In genomic region chrX:103531002-103531401, GRCh38 we compare ENCODE assay signal across 22 cellular contexts. TPM values are rescaled to one million over a fixed set of nuclear protein-coding genes. Genes with fewer than 3 reads are reported as not detected.
DNase-seq lines count a peak whose midpoint lies in the region; TF ChIP-seq lines count a peak whose summit lies in the region.
"Had no signal": no experiment of that assay in that cellular context is flagged by ENCODE, and none has a peak within 500 bp of the region (broad histone marks: within the 10 kb centered on the region; RNA-seq: fewer than 3 reads in every experiment).

No MANE protein-coding gene starts in this region.

- H3K4me2 ChIP-seq in skeletal muscle satellite cell (ENCODE audit: low read length): peak overlapping the region; percentile 44

- H3K36me3 Mint-ChIP-seq in activated T-cell treated with anti-CD3 and anti-CD28 coated beads, Interleukin-2, amount 50 U/mL, for 24 hours (ENCODE audit: low read depth): no peaks in the 10 kb centered on the region
- H3K36me3 Mint-ChIP-seq: activated CD8-positive, alpha-beta memory T cell treated with anti-CD3 and anti-CD28 coated beads, Interleukin-2, amount 10 ng/mL, durations not matched to agents 7 days and 5 days; brain; CD4-positive, CD25-positive, alpha-beta regulatory T cell had no signal

- no peaks in the 10 kb centered on the region for H3K9me3 ChIP-seq in skeletal muscle satellite cell (replicated peaks; ENCODE audit: low read length)
- H3K9me3 ChIP-seq: right lobe of liver had no signal

- POLR2A ChIA-PET in HEK293T (lab: Yijun Ruan, JAX): no interaction called here

- peaks cover 5% of the 10 kb centered on the region for H3K27me3 ChIP-seq in skeletal muscle satellite cell (ENCODE audit: control insufficient read depth, insufficient read depth, low read length)
- H3K27me3 ChIP-seq: right lobe of liver had no signal

- CTCF ChIA-PET in HEK293T (lab: Yijun Ruan, JAX): no interaction called here

- H3K27me3 Mint-ChIP-seq in activated T-cell treated with anti-CD3 and anti-CD28 coated beads, Interleukin-2, amount 50 U/mL, for 24 hours: peaks cover 52% of the 10 kb centered on the region
- H3K27me3 Mint-ChIP-seq: activated CD8-positive, alpha-beta memory T cell treated with anti-CD3 and anti-CD28 coated beads, Interleukin-2, amount 10 ng/mL, durations not matched to agents 7 days and 5 days had no signal

- H3K4me1 Mint-ChIP-seq in activated T-cell treated with anti-CD3 and anti-CD28 coated beads, Interleukin-2, amount 50 U/mL, for 24 hours (ENCODE audit: low read depth): peaks cover 3% of the 10 kb centered on the region

- H3K9ac ChIP-seq in skeletal muscle satellite cell (ENCODE audit: low read depth, low read length): peak overlapping the region; percentile 67

- no peak overlapping the region for H3K4me3 Mint-ChIP-seq in activated T-cell treated with anti-CD3 and anti-CD28 coated beads, Interleukin-2, amount 50 U/mL, for 24 hours
- H3K4me3 Mint-ChIP-seq: activated CD8-positive, alpha-beta memory T cell treated with anti-CD3 and anti-CD28 coated beads, Interleukin-2, amount 10 ng/mL, durations not matched to agents 7 days and 5 days; brain; CD4-positive, CD25-positive, alpha-beta regulatory T cell had no signal

- DNase-seq in Ammon's horn (ENCODE audit: low spot score) (peak; percentile 3), M059J (ENCODE audit: low read depth) (peak; percentile 49), dedifferentiated amniotic fluid mesenchymal stem cell (ENCODE audit: extremely low spot score) (peak; percentile 62), HEK293T (ENCODE audit: extremely low spot score) (no peak), DMS 273 treated with DMSO at 0.1 percent for 48 hours (lab: John Stamatoyannopoulos, UW) (no peak), GM19238 (ENCODE audit: insufficient read length, low spot score) (no peak)
- DNase-seq in activated T-cell treated with anti-CD3 and anti-CD28 coated beads, Interleukin-2, amount 50 U/mL, for 24 hours: no peak
- DNase-seq: activated CD4-positive, alpha-beta T cell treated with anti-CD3 and anti-CD28 coated beads for 1 hour; activated CD8-positive, alpha-beta memory T cell treated with anti-CD3 and anti-CD28 coated beads, Interleukin-2, amount 10 ng/mL, durations not matched to agents 7 days and 5 days; activated gamma-delta T cell; CD4-positive, CD25-positive, alpha-beta regulatory T cell; dorsolateral prefrontal cortex; NCI-H1694; NCI-H510A treated with DMSO at 0.1 percent for 48 hours; occipital lobe; right lobe of liver; SHP77 treated with DMSO at 0.1 percent for 48 hours; stimulated activated CD4-positive, alpha-beta T cell treated with anti-CD3 and anti-CD28 coated beads, Interleukin-4, amount 100 ng/mL, for 24 hours; stimulated activated CD8-positive, alpha-beta memory T cell treated with anti-CD3 and anti-CD28 coated beads, Interleukin-4, amount 100 ng/mL, for 48 hours had no signal

- H3K4me1 ChIP-seq in skeletal muscle satellite cell (ENCODE audit: control insufficient read depth, insufficient read depth, low read length): peaks cover 48% of the 10 kb centered on the region
- H3K4me1 ChIP-seq: right lobe of liver had no signal

- no peaks in the 10 kb centered on the region for H3K36me3 ChIP-seq in skeletal muscle satellite cell (ENCODE audit: insufficient read depth, low read length)
- H3K36me3 ChIP-seq: right lobe of liver had no signal

- H3K4me3 ChIP-seq in skeletal muscle satellite cell (ENCODE audit: low read length): no peak overlapping the region
- H3K4me3 ChIP-seq: dorsolateral prefrontal cortex, GM12878, right lobe of liver had no signal

- no peaks in the 10 kb centered on the region for H3K9me3 Mint-ChIP-seq in activated T-cell treated with anti-CD3 and anti-CD28 coated beads, Interleukin-2, amount 50 U/mL, for 24 hours
- H3K9me3 Mint-ChIP-seq: brain had no signal

- H3K27ac Mint-ChIP-seq in activated T-cell treated with anti-CD3 and anti-CD28 coated beads, Interleukin-2, amount 50 U/mL, for 24 hours: no peak overlapping the region
- H3K27ac Mint-ChIP-seq: activated CD8-positive, alpha-beta memory T cell treated with anti-CD3 and anti-CD28 coated beads, Interleukin-2, amount 10 ng/mL, durations not matched to agents 7 days and 5 days; brain; CD4-positive, CD25-positive, alpha-beta regulatory T cell had no signal

TF ChIP-seq in HEK293T, 16 proteins besides CTCF, POLR2A, EP300 and RAD21:
- TF ChIP-seq FOXM1 (IDR thresholded peaks at IDR 0.05; ENCODE audit: borderline replicate concordance) (no peak), ZNF384 (IDR thresholded peaks at IDR 0.05) (no peak), SUZ12 (IDR thresholded peaks at IDR 0.05) (no peak)

RNA-seq across cellular contexts. Expression of gene RAB40A, which starts 11.7 kb away (rescaled TPM):
- 0.07 TPM in 1 of 2 replicates, not detected in the other for total RNA-seq in M059J (2014; rRNA removed; shearing (Covaris generic))
- 0.22 and 0.25 TPM in 2 replicates for total RNA-seq in skeletal muscle satellite cell (2012; rRNA removed)
- total RNA-seq: CD4-positive, CD25-positive, alpha-beta regulatory T cell had no signal

RNA-seq across cellular contexts. Expression of gene TCEAL4, which starts 54.3 kb away (rescaled TPM):
- total RNA-seq in M059J (2014; rRNA removed; shearing (Covaris generic)): 96.7 and 114 TPM in 2 replicates
- 24.7 and 33.2 TPM in 2 replicates for total RNA-seq in skeletal muscle satellite cell (2012; rRNA removed)

Comparison
In these comparisons a context has a peak if more than half of its experiments do, and no peak if none do; other contexts are left out.
1. DNase-seq: peak in Ammon's horn (single experiment), M059J (single experiment) and dedifferentiated amniotic fluid mesenchymal stem cell (single experiment); none in activated T-cell treated with anti-CD3 and anti-CD28 coated beads, Interleukin-2, amount 50 U/mL, for 24 hours (single experiment), HEK293T (single experiment), DMS 273 treated with DMSO at 0.1 percent for 48 hours (single experiment) and GM19238 (single experiment).